ENCODE assay signal across 1 cellular context in genomic region chr1:166700696-166701095, GRCh38.
TF ChIP-seq lines count a peak whose summit lies in the region.

No MANE protein-coding gene starts in this region.

TF ChIP-seq in K562, 482 proteins besides CTCF, POLR2A, EP300 and RAD21 (continued from another document):
- no peak for TF ChIP-seq NKRF (IDR thresholded peaks at IDR 0.05; ENCODE audit: borderline replicate concordance)
- peak; percentile 76; the same call in 1 of the 2 replicates for TF ChIP-seq ATF7 (IDR thresholded peaks at IDR 0.05)
- no peak for TF ChIP-seq BCOR (IDR thresholded peaks at IDR 0.05)
- TF ChIP-seq ARID1B (IDR thresholded peaks at IDR 0.05), result peak; percentile 81
